8 cellular contexts compared by ENCODE assay signal in the genomic region with DNA sequence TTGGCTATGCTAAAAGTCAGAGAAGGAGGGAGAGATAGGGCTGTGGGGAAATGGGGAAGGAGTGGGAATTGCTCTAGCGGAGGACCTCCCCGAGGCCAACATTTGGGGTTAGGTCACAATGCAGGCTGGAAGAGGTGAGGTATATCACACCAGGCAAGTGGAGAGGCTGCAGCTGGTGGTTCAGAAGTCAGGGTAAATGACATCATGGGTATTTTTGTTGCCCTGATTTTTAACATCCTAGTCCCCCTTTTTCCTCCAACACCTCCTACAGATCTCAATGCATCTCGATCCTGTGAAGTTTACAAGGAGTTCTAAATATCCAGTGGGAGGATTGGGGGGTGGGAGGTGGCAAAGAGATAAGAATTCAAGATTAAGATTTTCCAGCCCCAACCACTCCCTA. TPM values are rescaled to one million over a fixed set of nuclear protein-coding genes. Genes with fewer than 3 reads are reported as not detected.
"Had no signal": no experiment of that assay in that cellular context is flagged by ENCODE, and none has a peak within 500 bp of the region (broad histone marks: within the 10 kb centered on the region; RNA-seq: fewer than 3 reads in every experiment).

No MANE protein-coding gene starts in this region.

- H3K4me3 Mint-ChIP-seq: H9, IgD-negative memory B cell had no signal

- H3K9me3 Mint-ChIP-seq: IgD-negative memory B cell had no signal

- H3K36me3 Mint-ChIP-seq: IgD-negative memory B cell had no signal

- DNase-seq: GOT3, H9, HCEC 1CT, KBM-7 had no signal

- FAIRE-seq: H54, HTR-8/SVneo had no signal

- H3K4me1 Mint-ChIP-seq: IgD-negative memory B cell had no signal

RNA-seq across cellular contexts. Expression of a gene that starts 38.7 kb away (rescaled TPM):
- total RNA-seq: H9, HT-29 had no signal
- polyA plus RNA-seq: IgD-negative memory B cell had no signal
